In the genomic region with DNA sequence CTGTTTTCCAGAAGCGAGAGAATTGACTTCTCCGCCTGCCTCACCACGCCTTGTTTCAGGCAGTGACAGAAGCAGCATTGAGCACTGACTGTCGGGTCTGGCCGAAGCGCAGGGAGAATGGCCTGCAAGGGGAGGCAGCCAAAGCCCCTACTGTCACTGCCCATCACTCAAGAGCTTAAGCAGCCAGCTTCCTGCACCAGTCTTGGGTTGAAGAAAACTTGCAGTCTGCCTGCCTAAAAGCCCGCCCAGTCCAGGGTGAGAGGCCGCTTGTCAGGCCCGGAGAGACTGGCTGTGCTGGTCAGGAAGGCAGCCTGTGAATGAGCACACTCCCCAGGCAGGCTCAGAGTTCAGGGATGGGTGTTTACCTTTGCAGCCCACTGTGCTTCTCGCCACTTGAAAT, we compare ENCODE assay signal across 18 cellular contexts.
DNase-seq lines count a peak whose midpoint lies in the region; ATAC-seq, FAIRE-seq and TF ChIP-seq lines count a peak whose summit lies in the region.
"Had no signal": no experiment of that assay in that cellular context is flagged by ENCODE, and none has a peak within 500 bp of the region (broad histone marks: within the 10 kb centered on the region; RNA-seq: fewer than 3 reads in every experiment).

No MANE protein-coding gene starts in this region.

- H3K4me1 ChIP-seq in HUES64 (ENCODE audit: insufficient read depth, low read length) (peaks cover 16% of the 10 kb centered on the region), mesendoderm (ENCODE audit: control insufficient read depth, low read depth, low read length) (no peaks in the 10 kb centered on the region)

- H3K27me3 ChIP-seq in HUES64 (ENCODE audit: insufficient read depth, low read length), result no peaks in the 10 kb centered on the region
- no peaks in the 10 kb centered on the region for H3K27me3 ChIP-seq in mesendoderm (ENCODE audit: insufficient read depth, low read length, poor library complexity)

- no peak for TF ChIP-seq POLR2A in H54 (IDR thresholded peaks at IDR 0.05; ENCODE audit: low read depth, low read length)

- H3K4me1 Mint-ChIP-seq in chondrocyte (ENCODE audit: low read depth), result peaks cover 62% of the 10 kb centered on the region

- no peak overlapping the region for H3K4me2 ChIP-seq in mesendoderm (ENCODE audit: low read length)
- H3K4me2 ChIP-seq: KMS-11 had no signal

- FAIRE-seq in H54 (lab: Jason Lieb, UNC), result no peak

- no peaks in the 10 kb centered on the region for H3K36me3 Mint-ChIP-seq in chondrocyte (ENCODE audit: low read depth)

- H3K23ac ChIP-seq in mesendoderm (ENCODE audit: low read length), result no peak overlapping the region

- H2AK5ac ChIP-seq in mesendoderm (ENCODE audit: low read length), result no peak overlapping the region

- POLR2A ChIA-PET in HEK293T (lab: Yijun Ruan, JAX) (no interaction called here), RWPE1 (lab: Yijun Ruan, JAX; ENCODE audit: low non-redundant PET) (no interaction called here)

- H4K5ac ChIP-seq in mesendoderm (ENCODE audit: low read length), result no peak overlapping the region

- no peak overlapping the region for H2BK120ac ChIP-seq in mesendoderm (ENCODE audit: low read depth, low read length)

- H3K9me3 Mint-ChIP-seq in chondrocyte (ENCODE audit: low read depth), result no peaks in the 10 kb centered on the region
- H3K9me3 Mint-ChIP-seq: CD4-positive, alpha-beta T cell had no signal

- H3K27ac Mint-ChIP-seq in chondrocyte (ENCODE audit: unreplicated experiment), result peak overlapping the region; percentile 92
- H3K27ac Mint-ChIP-seq: CD4-positive, alpha-beta T cell had no signal

- no peak overlapping the region for H3K4me3 ChIP-seq in HUES64 (ENCODE audit: low read length)
- no peak overlapping the region for H3K4me3 ChIP-seq in mesendoderm (ENCODE audit: low read length)

- CTCF ChIA-PET in HEK293T (lab: Yijun Ruan, JAX), result no interaction called here
- CTCF ChIA-PET in RWPE1 (lab: Yijun Ruan, JAX), result interaction anchor here (1.2 kb wide), 1 partner anchor 132 kb away, joined by 4 read pairs; no protein-coding TSS in a partner anchor

- no peak overlapping the region for H2BK5ac ChIP-seq in mesendoderm (ENCODE audit: low read length)

- H3K56ac ChIP-seq in mesendoderm (ENCODE audit: low read length), result no peak overlapping the region

- ATAC-seq in sciatic nerve (peak; percentile 44), HG03571 (IDR thresholded peaks at IDR 0.05; ENCODE audit: unreplicated experiment) (no peak)

- no peaks in the 10 kb centered on the region for H3K79me1 ChIP-seq in mesendoderm (ENCODE audit: low read length)

- H3K9ac ChIP-seq in HUES64 (ENCODE audit: low read depth, low read length) (no peak overlapping the region), mesendoderm (ENCODE audit: low read length) (no peak overlapping the region)
- H3K9ac ChIP-seq: KMS-11 had no signal

- H3K9me3 ChIP-seq in HUES64 (ENCODE audit: insufficient read depth, low read depth, low read length), result no peaks in the 10 kb centered on the region

- no peak overlapping the region for H3K18ac ChIP-seq in mesendoderm (ENCODE audit: low read length)

- H4K8ac ChIP-seq in mesendoderm (ENCODE audit: low read depth, low read length), result no peak overlapping the region

- H3K27me3 Mint-ChIP-seq in chondrocyte (ENCODE audit: low read depth), result no peaks in the 10 kb centered on the region

- WGBS in HUES64, result 75% methylated on average over 10 of the region's 10 CpGs
- WGBS in mesendoderm (ENCODE audit: extremely low coverage, insufficient coverage, low lambda C conversion rate), result no CpG with 5 or more reads among the region's 10 CpGs

- no peak overlapping the region for H3K4me3 Mint-ChIP-seq in chondrocyte (ENCODE audit: unreplicated experiment)
- H3K4me3 Mint-ChIP-seq: CD4-positive, alpha-beta T cell had no signal

- H2BK15ac ChIP-seq in mesendoderm (replicated peaks; ENCODE audit: low read depth), result no peak overlapping the region

- no peaks in the 10 kb centered on the region for H3K36me3 ChIP-seq in HUES64 (ENCODE audit: insufficient read depth, low read length)
- no peaks in the 10 kb centered on the region for H3K36me3 ChIP-seq in mesendoderm (ENCODE audit: control insufficient read depth, insufficient read depth, low read length)

- no peak for DNase-seq in chondrocyte (ENCODE audit: low spot score)
- DNase-seq in mesendoderm, result peak; percentile 25
- no peak for DNase-seq in sciatic nerve (ENCODE audit: low spot score)
- DNase-seq in H54 (ENCODE audit: insufficient read length, low spot score), result no peak
- no peak for DNase-seq in HEK293T (ENCODE audit: extremely low spot score)
- DNase-seq in RWPE1 (ENCODE audit: low spot score), result no peak
- DNase-seq: ACHN; CD4-positive, alpha-beta T cell; DMS79; GDM1; H7; NCI-H1105; NCI-H187; NCI-H2171 treated with DMSO at 0.1 percent for 48 hours; NCI-H510A treated with DMSO at 0.1 percent for 48 hours had no signal

- H3K4ac ChIP-seq in mesendoderm (ENCODE audit: low read depth, low read length), result no peak overlapping the region

- intact Hi-C loops in sciatic nerve (cut with DNase I), result no loop called here

- TF ChIP-seq CTCF in chondrocyte (IDR thresholded peaks at IDR 0.05), result no peak
- TF ChIP-seq CTCF in RWPE1 (conservative IDR thresholded peaks at IDR 0.05; ENCODE audit: low read depth), result no peak

- H3K27ac ChIP-seq in HUES64 (ENCODE audit: low read depth, low read length) (peak overlapping the region; percentile 20; the same call in 1 of the 2 replicates), mesendoderm (ENCODE audit: low read depth, low read length) (no peak overlapping the region), RWPE1 (no peak overlapping the region)
- H3K27ac ChIP-seq: KMS-11 had no signal

- H3K79me2 ChIP-seq in mesendoderm (ENCODE audit: control insufficient read depth, insufficient read depth, low read length), result no peaks in the 10 kb centered on the region

TF ChIP-seq in HEK293T, 16 proteins besides CTCF, POLR2A, EP300 and RAD21:
- TF ChIP-seq BHLHE40 (IDR thresholded peaks at IDR 0.05; ENCODE audit: borderline replicate concordance), result no peak
- no peak for TF ChIP-seq FOXM1 (IDR thresholded peaks at IDR 0.05; ENCODE audit: borderline replicate concordance)
- no peak for TF ChIP-seq FOXA1 (IDR thresholded peaks at IDR 0.05)
- no peak for TF ChIP-seq CTBP1 (IDR thresholded peaks at IDR 0.05; ENCODE audit: borderline replicate concordance)
- no peak for TF ChIP-seq NFRKB (IDR thresholded peaks at IDR 0.05)
- TF ChIP-seq SP1 (IDR thresholded peaks at IDR 0.05), result no peak
- TF ChIP-seq ELF4 (IDR thresholded peaks at IDR 0.05), result no peak
- TF ChIP-seq FOXK2 (IDR thresholded peaks at IDR 0.05), result no peak
- TF ChIP-seq L3MBTL2 (conservative IDR thresholded peaks at IDR 0.05), result no peak
- no peak for TF ChIP-seq ARNT (IDR thresholded peaks at IDR 0.05)
- TF ChIP-seq SUZ12 (IDR thresholded peaks at IDR 0.05), result no peak
- TF ChIP-seq, protein P1, sequence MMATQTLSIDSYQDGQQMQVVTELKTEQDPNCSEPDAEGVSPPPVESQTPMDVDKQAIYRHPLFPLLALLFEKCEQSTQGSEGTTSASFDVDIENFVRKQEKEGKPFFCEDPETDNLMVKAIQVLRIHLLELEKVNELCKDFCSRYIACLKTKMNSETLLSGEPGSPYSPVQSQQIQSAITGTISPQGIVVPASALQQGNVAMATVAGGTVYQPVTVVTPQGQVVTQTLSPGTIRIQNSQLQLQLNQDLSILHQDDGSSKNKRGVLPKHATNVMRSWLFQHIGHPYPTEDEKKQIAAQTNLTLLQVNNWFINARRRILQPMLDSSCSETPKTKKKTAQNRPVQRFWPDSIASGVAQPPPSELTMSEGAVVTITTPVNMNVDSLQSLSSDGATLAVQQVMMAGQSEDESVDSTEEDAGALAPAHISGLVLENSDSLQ (IDR thresholded peaks at IDR 0.05), result no peak
- TF ChIP-seq ZNF384 (IDR thresholded peaks at IDR 0.05), result no peak
- no peak for TF ChIP-seq HDGF (IDR thresholded peaks at IDR 0.05; ENCODE audit: borderline replicate concordance)
- no peak for TF ChIP-seq TARDBP (IDR thresholded peaks at IDR 0.05)
- TF ChIP-seq LEF1 (IDR thresholded peaks at IDR 0.05; ENCODE audit: borderline replicate concordance), result no peak
